15 cellular contexts compared by ENCODE assay signal in genomic region chr5:68476854-68477253, GRCh38.
A peak's percentile ranks its signal among the peaks of the same experiment; 100 is the strongest.
DNase-seq lines count a peak whose midpoint lies in the region; ATAC-seq, FAIRE-seq and TF ChIP-seq lines count a peak whose summit lies in the region.
"Had no signal": no experiment of that assay in that cellular context is flagged by ENCODE, and none has a peak within 500 bp of the region (broad histone marks: within the 10 kb centered on the region; RNA-seq: fewer than 3 reads in every experiment).

No MANE protein-coding gene starts in this region.

- H4K20me1 ChIP-seq in SK-N-SH (ENCODE audit: insufficient read depth) (no peaks in the 10 kb centered on the region), keratinocyte (ENCODE audit: control insufficient read depth, extremely low read depth, insufficient read depth, low read length) (no peaks in the 10 kb centered on the region)

- peaks cover 0 to 2% of the 10 kb centered on the region in 2 experiments; a peak in 1 of 4 replicates for H3K4me1 ChIP-seq in SK-N-SH (ENCODE audit: control insufficient read depth in 1 of 2, insufficient read depth in 2 of 2, low read depth in 1 of 2, low read length in 1 of 2)
- H3K4me1 ChIP-seq in adipocyte (ENCODE audit: control insufficient read depth, insufficient read depth, low read length): peaks cover 37% of the 10 kb centered on the region
- no peaks in the 10 kb centered on the region for H3K4me1 ChIP-seq in keratinocyte (ENCODE audit: control insufficient read depth, extremely low read depth, insufficient read depth, low read length)
- H3K4me1 ChIP-seq in small intestine (ENCODE audit: control insufficient read depth in 2 of 2, insufficient read depth in 1 of 2, low read depth in 1 of 2, low read length in 1 of 2): no peaks in the 10 kb centered on the region
- H3K4me1 ChIP-seq: HAP-1, lower lobe of right lung had no signal

- no peaks in the 10 kb centered on the region for H3K9me2 ChIP-seq in SK-N-SH

- POLR2A ChIA-PET in SK-N-SH (lab: Yijun Ruan, JAX): no interaction called here

- CTCF ChIA-PET in SK-N-SH (lab: Yijun Ruan, JAX): interaction anchor here (2.0 kb wide), 1 partner anchor 16 kb away, joined by 4 read pairs; no protein-coding TSS in a partner anchor

- no peak for DNase-seq in SK-N-SH
- DNase-seq in adipocyte (ENCODE audit: low read depth): no peak
- DNase-seq in keratinocyte (ENCODE audit: low read depth, low spot score): no peak
- DNase-seq in small intestine: peak; percentile 28
- DNase-seq in posterior cingulate gyrus: no peak
- DNase-seq in NCI-H2196 (lab: John Stamatoyannopoulos, UW; ENCODE audit: unreplicated experiment): no peak
- DNase-seq in HPDE6-E6E7 (ENCODE audit: extremely low spot score): no peak
- DNase-seq: lower lobe of right lung; naive thymus-derived CD4-positive, alpha-beta T cell; NCI-H748 treated with DMSO at 0.1 percent for 48 hours; stomach had no signal

- H3F3A ChIP-seq in SK-N-SH (replicated peaks; ENCODE audit: insufficient read depth): no peaks in the 10 kb centered on the region

- no peaks in the 10 kb centered on the region for H3K36me3 ChIP-seq in SK-N-SH (replicated peaks in 1 of 2; ENCODE audit: control insufficient read depth in 1 of 2, insufficient read depth in 2 of 2, low read length in 1 of 2)
- no peaks in the 10 kb centered on the region for H3K36me3 ChIP-seq in adipocyte (ENCODE audit: control insufficient read depth, insufficient read depth, low read length, severe bottlenecking)
- H3K36me3 ChIP-seq in keratinocyte (ENCODE audit: control insufficient read depth in 2 of 2, extremely low read depth in 1 of 2, insufficient read depth in 2 of 2, low read length in 2 of 2): no peaks in the 10 kb centered on the region
- H3K36me3 ChIP-seq in small intestine (ENCODE audit: control insufficient read depth in 2 of 2, insufficient read depth in 2 of 2, low read length in 2 of 2): no peaks in the 10 kb centered on the region
- H3K36me3 ChIP-seq: HAP-1, lower lobe of right lung, stomach had no signal

- TF ChIP-seq EP300 in SK-N-SH (IDR thresholded peaks at IDR 0.05; ENCODE audit: borderline replicate concordance in 1 of 2, low read depth in 1 of 2, low read length in 1 of 2): no peak

- FAIRE-seq in keratinocyte (lab: Jason Lieb, UNC): no peak
- no peak for FAIRE-seq in small intestine (lab: Jason Lieb, UNC)
- FAIRE-seq: urothelium cell line had no signal

- H3K4me3 ChIP-seq in SK-N-SH (ENCODE audit: low read depth in 2 of 2, low read length in 1 of 2) (no peak overlapping the region), adipocyte (ENCODE audit: low read length) (no peak overlapping the region), keratinocyte (ENCODE audit: control insufficient read depth in 2 of 3, extremely low read depth in 1 of 3, insufficient read depth in 2 of 3, low read depth in 1 of 3, low read length in 3 of 3) (no peak overlapping the region), small intestine (ENCODE audit: low read depth in 1 of 2, low read length in 2 of 2) (no peak overlapping the region)
- H3K4me3 ChIP-seq: HAP-1, lower lobe of right lung, stomach had no signal

- intact Hi-C loops in posterior cingulate gyrus (cut with DNase I): no loop called here

- no peak for TF ChIP-seq RAD21 in SK-N-SH (IDR thresholded peaks at IDR 0.05; ENCODE audit: low read length)

- H2AFZ ChIP-seq in SK-N-SH (ENCODE audit: low read depth) (no peak overlapping the region), keratinocyte (ENCODE audit: control insufficient read depth, low read length) (no peak overlapping the region)

- no peak overlapping the region for H3K4me2 ChIP-seq in SK-N-SH
- no peak overlapping the region for H3K4me2 ChIP-seq in keratinocyte (ENCODE audit: control insufficient read depth, extremely low read depth, insufficient read depth, low read depth, low read length)

- H3K9me3 ChIP-seq in SK-N-SH (no peaks in the 10 kb centered on the region), adipocyte (ENCODE audit: control insufficient read depth, low read length) (no peaks in the 10 kb centered on the region), keratinocyte (ENCODE audit: control insufficient read depth, low read depth, low read length) (no peaks in the 10 kb centered on the region), small intestine (ENCODE audit: control insufficient read depth, low read depth) (no peaks in the 10 kb centered on the region)
- H3K9me3 ChIP-seq: HAP-1, lower lobe of right lung, stomach had no signal

- H3K9ac ChIP-seq in SK-N-SH (no peak overlapping the region), adipocyte (ENCODE audit: low read length) (peak overlapping the region; percentile 68), keratinocyte (ENCODE audit: control insufficient read depth, extremely low read depth, insufficient read depth, low read length) (no peak overlapping the region)

- dilution Hi-C loops in keratinocyte (cut with MboI; ENCODE audit: extremely low pct_ligation_motif_present, low sequenced_read_pairs): no loop called here

- H3K27ac ChIP-seq in SK-N-SH (ENCODE audit: low read depth in 2 of 2, low read length in 1 of 2) (no peak overlapping the region), keratinocyte (ENCODE audit: control insufficient read depth, insufficient read depth, low read length) (no peak overlapping the region), small intestine (ENCODE audit: low read depth in 1 of 2, low read length in 1 of 2) (no peak overlapping the region)
- H3K27ac ChIP-seq: lower lobe of right lung, stomach had no signal

- no peaks in the 10 kb centered on the region for H3K9me1 ChIP-seq in keratinocyte (ENCODE audit: control insufficient read depth, extremely low read depth, insufficient read depth, low read length)

- no peaks in the 10 kb centered on the region for H3K79me2 ChIP-seq in SK-N-SH (ENCODE audit: insufficient read depth)
- no peaks in the 10 kb centered on the region for H3K79me2 ChIP-seq in keratinocyte (ENCODE audit: control insufficient read depth, insufficient read depth, low read length)

- 19% methylated on average over 1 of the region's 3 CpGs for WGBS in SK-N-SH (ENCODE audit: low lambda C conversion rate)
- WGBS in small intestine, 3 donors: 72 to 80% (median 80%) methylated on average over 3 of the region's 3 CpGs

- H3K27me3 ChIP-seq in SK-N-SH (ENCODE audit: insufficient read depth) (no peaks in the 10 kb centered on the region), adipocyte (replicated peaks; ENCODE audit: control insufficient read depth, insufficient read depth, low read length) (no peaks in the 10 kb centered on the region), keratinocyte (ENCODE audit: control insufficient read depth, extremely low read depth, insufficient read depth, low read length) (no peaks in the 10 kb centered on the region), small intestine (ENCODE audit: control insufficient read depth in 2 of 2, insufficient read depth in 2 of 2, low read length in 2 of 2) (no peaks in the 10 kb centered on the region)
- H3K27me3 ChIP-seq: stomach had no signal

- peak; percentile 12; the same call in 1 of the 2 replicates for TF ChIP-seq CTCF in SK-N-SH (IDR thresholded peaks at IDR 0.05)
- TF ChIP-seq CTCF in keratinocyte (optimal IDR thresholded peaks at IDR 0.05 in 1 of 3, IDR thresholded peaks at IDR 0.05 in 1 of 3, conservative IDR thresholded peaks at IDR 0.05 in 1 of 3; ENCODE audit: extremely low read depth in 1 of 3, insufficient read depth in 2 of 3, low read length in 3 of 3): peak in 2 of 3 experiments; percentile 39

- no peak for ATAC-seq in SK-N-SH treated with all-trans-retinoic acid at 6 μM for 48 hours
- ATAC-seq: lower lobe of right lung; naive thymus-derived CD4-positive, alpha-beta T cell; Panc1 had no signal

TF ChIP-seq in SK-N-SH, 30 proteins besides CTCF, POLR2A, EP300 and RAD21 (continues in another document):
- TF ChIP-seq, protein P1, sequence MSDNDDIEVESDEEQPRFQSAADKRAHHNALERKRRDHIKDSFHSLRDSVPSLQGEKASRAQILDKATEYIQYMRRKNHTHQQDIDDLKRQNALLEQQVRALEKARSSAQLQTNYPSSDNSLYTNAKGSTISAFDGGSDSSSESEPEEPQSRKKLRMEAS (IDR thresholded peaks at IDR 0.05; ENCODE audit: low read depth): no peak
- TF ChIP-seq JUND (IDR thresholded peaks at IDR 0.05) (no peak), GATA2 (CRISPR knock-in tag; IDR thresholded peaks at IDR 0.05) (no peak), USF2 (IDR thresholded peaks at IDR 0.05; ENCODE audit: borderline replicate concordance, low read depth, low read length) (no peak), GABPA (IDR thresholded peaks at IDR 0.05; ENCODE audit: low read depth) (no peak)

TF ChIP-seq in SK-N-SH treated with all-trans-retinoic acid at 6 μM for 48 hours, 23 proteins besides CTCF, POLR2A, EP300 and RAD21:
- TF ChIP-seq SNAI2 (CRISPR knock-in tag; IDR thresholded peaks at IDR 0.05): no peak
- no peak for TF ChIP-seq RARB (CRISPR knock-in tag; IDR thresholded peaks at IDR 0.05)
- no peak for TF ChIP-seq GLIS3 (CRISPR knock-in tag; IDR thresholded peaks at IDR 0.05)
- no peak for TF ChIP-seq ISL1 (CRISPR knock-in tag; IDR thresholded peaks at IDR 0.05)
- no peak for TF ChIP-seq PPARA (CRISPR knock-in tag; IDR thresholded peaks at IDR 0.05; ENCODE audit: borderline replicate concordance)
- no peak for TF ChIP-seq CSDC2 (CRISPR knock-in tag; IDR thresholded peaks at IDR 0.05)
- TF ChIP-seq ZFP3 (CRISPR knock-in tag; IDR thresholded peaks at IDR 0.05): no peak
- TF ChIP-seq BACH2 (CRISPR knock-in tag; IDR thresholded peaks at IDR 0.05; ENCODE audit: borderline replicate concordance): no peak
